ENCODE assay signal across 10 cellular contexts in genomic region chr7:142798451-142799438, GRCh38. TPM values are rescaled to one million over a fixed set of nuclear protein-coding genes. Genes with fewer than 3 reads are reported as not detected.
DNase-seq lines count a peak whose midpoint lies in the region; ATAC-seq and TF ChIP-seq lines count a peak whose summit lies in the region.
"Had no signal": no experiment of that assay in that cellular context is flagged by ENCODE, and none has a peak within 500 bp of the region (broad histone marks: within the 10 kb centered on the region; RNA-seq: fewer than 3 reads in every experiment).

No MANE protein-coding gene starts in this region.

- no peaks in the 10 kb centered on the region for H3K4me1 ChIP-seq in Caco-2

- peak overlapping the region; percentile 100 for H3K4me3 Mint-ChIP-seq in T-helper 2 cell treated with Interferon-gamma antibody and Interleukin-4, amounts not matched to agents 5 μg/mL and 100 μg/mL, for 36 hours
- H3K4me3 Mint-ChIP-seq in effector memory CD8-positive, alpha-beta T cell: peak overlapping the region; percentile 99 to 100
- H3K4me3 Mint-ChIP-seq in Caco-2 (ENCODE audit: unreplicated experiment): no peak overlapping the region

- peaks cover 80% of the 10 kb centered on the region for H3K36me3 Mint-ChIP-seq in T-helper 2 cell treated with Interferon-gamma antibody and Interleukin-4, amounts not matched to agents 5 μg/mL and 100 μg/mL, for 36 hours (ENCODE audit: low read depth)
- peaks cover 86% of the 10 kb centered on the region for H3K36me3 Mint-ChIP-seq in effector memory CD8-positive, alpha-beta T cell (ENCODE audit: insufficient read depth)
- no peaks in the 10 kb centered on the region for H3K36me3 Mint-ChIP-seq in Caco-2 (ENCODE audit: insufficient read depth, unreplicated experiment)

- H3K36me3 ChIP-seq in Caco-2 (ENCODE audit: control insufficient read depth, insufficient read depth, low read length): no peaks in the 10 kb centered on the region
- H3K36me3 ChIP-seq: sigmoid colon had no signal

- H3K27me3 ChIP-seq in Caco-2 (replicated peaks; ENCODE audit: control insufficient read depth, insufficient read depth, low read length): no peaks in the 10 kb centered on the region; the same call in 1 of the 2 replicates

- H3K9me3 Mint-ChIP-seq in T-helper 2 cell treated with Interferon-gamma antibody and Interleukin-4, amounts not matched to agents 5 μg/mL and 100 μg/mL, for 36 hours: no peaks in the 10 kb centered on the region
- H3K9me3 Mint-ChIP-seq in effector memory CD8-positive, alpha-beta T cell: no peaks in the 10 kb centered on the region
- no peaks in the 10 kb centered on the region for H3K9me3 Mint-ChIP-seq in Caco-2 (ENCODE audit: unreplicated experiment)

- CTCF ChIA-PET in Caco-2 (lab: Charles Lee): interaction anchor here (0.6 kb wide), 1 partner anchor 20 kb away, joined by 3 read pairs; no protein-coding TSS in a partner anchor

- H3K4me3 ChIP-seq in skin epidermis: peak overlapping the region in 6 of 7 experiments; percentile 8 to 45 (median 36)
- no peak overlapping the region for H3K4me3 ChIP-seq in Caco-2 (ENCODE audit: low read depth, low read length)

- intact Hi-C loops in Caco-2 (cut with micrococcal nuclease; ENCODE audit: unreplicated experiment): no loop called here

- in situ Hi-C loops in GM13977 (cut with MboI; ENCODE audit: low pct_unique_long_range_greater_than_20kb, low sequenced_read_pairs, unreplicated experiment): no loop called here

- POLR2A ChIA-PET in Caco-2 (lab: Charles Lee): no interaction called here

- peak overlapping the region; percentile 99 for H3K27ac Mint-ChIP-seq in T-helper 2 cell treated with Interferon-gamma antibody and Interleukin-4, amounts not matched to agents 5 μg/mL and 100 μg/mL, for 36 hours
- H3K27ac Mint-ChIP-seq in effector memory CD8-positive, alpha-beta T cell: peak overlapping the region; percentile 99
- H3K27ac Mint-ChIP-seq in Caco-2 (ENCODE audit: unreplicated experiment): no peak overlapping the region

- DNase-seq in GM13977 (ENCODE audit: low spot score) (peak; percentile 31), Caco-2 (no peak), SIG-M5 (lab: John Stamatoyannopoulos, UW) (no peak)
- DNase-seq in T-helper 2 cell treated with Interferon-gamma antibody and Interleukin-4, amounts not matched to agents 5 μg/mL and 100 μg/mL, for 36 hours (ENCODE audit: low spot score): no peak
- DNase-seq in effector memory CD8-positive, alpha-beta T cell: no peak
- DNase-seq: sigmoid colon had no signal

- peaks cover 61% of the 10 kb centered on the region for H3K4me1 Mint-ChIP-seq in T-helper 2 cell treated with Interferon-gamma antibody and Interleukin-4, amounts not matched to agents 5 μg/mL and 100 μg/mL, for 36 hours (ENCODE audit: low read depth)
- H3K4me1 Mint-ChIP-seq in effector memory CD8-positive, alpha-beta T cell (ENCODE audit: low read depth in 2 of 2): peaks cover 63 to 73% of the 10 kb centered on the region in 2 donors
- H3K4me1 Mint-ChIP-seq in Caco-2 (ENCODE audit: low read depth, unreplicated experiment): no peaks in the 10 kb centered on the region

- H3K27ac ChIP-seq in skin epidermis: peak overlapping the region in 16 of 21 experiments; percentile 52 to 99 (median 88)
- H3K27ac ChIP-seq: GM23248 had no signal

- H3K27me3 Mint-ChIP-seq in T-helper 2 cell treated with Interferon-gamma antibody and Interleukin-4, amounts not matched to agents 5 μg/mL and 100 μg/mL, for 36 hours (ENCODE audit: low read depth): no peaks in the 10 kb centered on the region
- no peaks in the 10 kb centered on the region for H3K27me3 Mint-ChIP-seq in effector memory CD8-positive, alpha-beta T cell
- peaks cover 3% of the 10 kb centered on the region for H3K27me3 Mint-ChIP-seq in Caco-2 (ENCODE audit: insufficient read depth, unreplicated experiment)

- H3K9me3 ChIP-seq in Caco-2: no peaks in the 10 kb centered on the region
- H3K9me3 ChIP-seq: sigmoid colon had no signal

- ATAC-seq in effector memory CD8-positive, alpha-beta T cell (replicated peaks): peak; percentile 46
- no peak for ATAC-seq in GM19395 (IDR thresholded peaks at IDR 0.05; ENCODE audit: unreplicated experiment)
- ATAC-seq in HG02763 (IDR thresholded peaks at IDR 0.05; ENCODE audit: unreplicated experiment): no peak

- no TSS peak for BruUV-seq in Caco-2 (replicated peaks; lab: Mats Ljungman, UMichigan)

- no peak for TF ChIP-seq CTCF in GM13977 (IDR thresholded peaks at IDR 0.05; ENCODE audit: extremely low read depth, insufficient read depth, missing control alignments)
- no peak for TF ChIP-seq CTCF in Caco-2 (IDR thresholded peaks at IDR 0.05; ENCODE audit: insufficient read depth in 1 of 2, low read depth in 1 of 2, low read length in 1 of 2, severe bottlenecking in 1 of 2, unreplicated experiment in 1 of 2)

RNA-seq across cellular contexts. Expression of gene PRSS2, which starts 28.0 kb away (rescaled TPM):
- 8.8 and 9.3 TPM in 2 replicates for total RNA-seq in Caco-2 (2022)
- total RNA-seq: GM23248, sigmoid colon had no signal

RNA-seq across cellular contexts. Expression of gene PRSS1, which starts 49.5 kb away (rescaled TPM):
- total RNA-seq in Caco-2 (2022): 18.1 TPM in 2 replicates
- total RNA-seq: GM23248, sigmoid colon had no signal

RNA-seq across cellular contexts. Expression of gene EPHB6, which starts 56.1 kb away (rescaled TPM):
- 2.7 and 3.9 TPM in 2 replicates for total RNA-seq in Caco-2 (2022)
